In genomic region chr10:29514306-29514705, GRCh38 we compare ENCODE assay signal across 23 cellular contexts.
"Had no signal": no experiment of that assay in that cellular context is flagged by ENCODE, and none has a peak within 500 bp of the region (broad histone marks: within the 10 kb centered on the region; RNA-seq: fewer than 3 reads in every experiment).

No MANE protein-coding gene starts in this region.

- ATAC-seq: activated naive CD4-positive, alpha-beta T cell treated with anti-CD3 and anti-CD28 coated beads, Interleukin-2, amount 50 U/mL, for 72 hours; activated T-cell treated with anti-CD3 and anti-CD28 coated beads, Interleukin-2, amount 50 U/mL, for 72 hours; esophagus mucosa had no signal

- H3K36me3 ChIP-seq: breast epithelium had no signal

- H3K27ac ChIP-seq: breast epithelium, coronary artery, dorsolateral prefrontal cortex had no signal

- H3K27me3 ChIP-seq: ascending aorta, breast epithelium had no signal

- DNase-seq: activated CD4-positive, alpha-beta memory T cell treated with anti-CD3 and anti-CD28 coated beads, Interleukin-2, amount 10 ng/mL, durations not matched to agents 7 days and 5 days; activated CD4-positive, alpha-beta T cell treated with anti-CD3 and anti-CD28 coated beads for 1 hour; activated CD4-positive, alpha-beta T cell treated with anti-CD3 and anti-CD28 coated beads for 4 hours; activated CD4-positive, alpha-beta T cell treated with anti-CD3 and anti-CD28 coated beads, Interleukin-2, amount 10 ng/mL, durations not matched to agents 7 days and 5 days; activated CD4-positive, alpha-beta T cell treated with anti-CD3 and anti-CD28 coated beads, Interleukin-2, amount 50 U/mL, for 4 hours; activated CD8-positive, alpha-beta memory T cell treated with anti-CD3 and anti-CD28 coated beads, Interleukin-2, amount 50 U/mL, for 48 hours; activated gamma-delta T cell; activated naive CD4-positive, alpha-beta T cell; activated naive CD4-positive, alpha-beta T cell treated with anti-CD3 and anti-CD28 coated beads, Interleukin-2, amount 10 ng/mL, durations not matched to agents 7 days and 5 days; activated naive CD8-positive, alpha-beta T cell treated with anti-CD3 and anti-CD28 coated beads, Interleukin-2, amount 10 ng/mL, durations not matched to agents 7 days and 5 days; activated T-cell treated with anti-CD3 and anti-CD28 coated beads for 4 hours; activated T-cell treated with anti-CD3 and anti-CD28 coated beads, Interleukin-2, amount 50 U/mL, for 24 hours; activated T-cell treated with anti-CD3 and anti-CD28 coated beads, Interleukin-2, amount 50 U/mL, for 72 hours; dorsolateral prefrontal cortex; effector memory CD4-positive, alpha-beta T cell; endodermal cell; foreskin fibroblast; T-helper 2 cell had no signal

- H3K4me3 ChIP-seq: ascending aorta, breast epithelium, coronary artery, dorsolateral prefrontal cortex had no signal

- H3K9me3 ChIP-seq: ascending aorta, breast epithelium had no signal

- H3K4me1 ChIP-seq: breast epithelium had no signal
